Comparison of ENCODE assay signal across 16 cellular contexts in genomic region chr6:168815229-168815628, GRCh38.
DNase-seq lines count a peak whose midpoint lies in the region; ATAC-seq, FAIRE-seq and TF ChIP-seq lines count a peak whose summit lies in the region.
"Had no signal": no experiment of that assay in that cellular context is flagged by ENCODE, and none has a peak within 500 bp of the region (broad histone marks: within the 10 kb centered on the region; RNA-seq: fewer than 3 reads in every experiment).

No MANE protein-coding gene starts in this region.

- intact Hi-C loops in lower lobe of right lung (cut with DNase I), result no loop called here

- no peaks in the 10 kb centered on the region for H3K27me3 Mint-ChIP-seq in mesothelial cell of epicardium (ENCODE audit: low read depth)

- peaks cover 29% of the 10 kb centered on the region for H3K9me3 Mint-ChIP-seq in mesothelial cell of epicardium

- H3K4me1 ChIP-seq in lower lobe of right lung, result no peaks in the 10 kb centered on the region

- no peaks in the 10 kb centered on the region for H3K4me1 Mint-ChIP-seq in mesothelial cell of epicardium
- H3K4me1 Mint-ChIP-seq: brain had no signal

- no peak overlapping the region for H3K27ac Mint-ChIP-seq in mesothelial cell of epicardium
- H3K27ac Mint-ChIP-seq: activated naive CD4-positive, alpha-beta T cell treated with anti-CD3 and anti-CD28 coated beads for 36 hours; brain had no signal

- no peak overlapping the region for H3K27ac ChIP-seq in C4-2B
- no peak overlapping the region for H3K27ac ChIP-seq in lower lobe of right lung

- ATAC-seq in lower lobe of right lung (no peak), GM21360 (IDR thresholded peaks at IDR 0.05; ENCODE audit: unreplicated experiment) (no peak), GM19452 (IDR thresholded peaks at IDR 0.05; ENCODE audit: unreplicated experiment) (no peak)

- peak; percentile 40 for DNase-seq in HT-29 (ENCODE audit: low spot score)
- peak; percentile 1 for DNase-seq in bronchial epithelial cell (ENCODE audit: low read depth)
- no peak for DNase-seq in lower lobe of right lung
- DNase-seq in mesothelial cell of epicardium (ENCODE audit: low spot score in 2 of 2, unreplicated experiment in 2 of 2), result no peak
- DNase-seq in C1 segment of cervical spinal cord (lab: John Stamatoyannopoulos, UW), result no peak
- DNase-seq: activated CD4-positive, CD25-positive, alpha-beta regulatory T cell; activated naive CD4-positive, alpha-beta T cell treated with anti-CD3 and anti-CD28 coated beads for 36 hours; effector memory CD4-positive, alpha-beta T cell; NCI-H446; OCI-M1; SW 1271 had no signal

- no peak for FAIRE-seq in bronchial epithelial cell (lab: Jason Lieb, UNC)
- FAIRE-seq: GM12891 had no signal

- H3K36me3 Mint-ChIP-seq in mesothelial cell of epicardium, result peaks cover 2% of the 10 kb centered on the region
- H3K36me3 Mint-ChIP-seq: brain had no signal

- H3K27me3 ChIP-seq in bronchial epithelial cell (ENCODE audit: control insufficient read depth, insufficient read depth, low read length) (no peaks in the 10 kb centered on the region), lower lobe of right lung (ENCODE audit: low read depth) (no peaks in the 10 kb centered on the region)

- peak; percentile 63 for TF ChIP-seq CTCF in C4-2B (conservative IDR thresholded peaks at IDR 0.05)
- no peak for TF ChIP-seq CTCF in bronchial epithelial cell (IDR thresholded peaks at IDR 0.05; ENCODE audit: insufficient read depth, low read length, severe bottlenecking)
- peak; percentile 12 for TF ChIP-seq CTCF in lower lobe of right lung (IDR thresholded peaks at IDR 0.05)
- no peak for TF ChIP-seq CTCF in mesothelial cell of epicardium (IDR thresholded peaks at IDR 0.05; ENCODE audit: unreplicated experiment)

- H3K4me3 ChIP-seq in bronchial epithelial cell (ENCODE audit: low read depth, low read length) (no peak overlapping the region), lower lobe of right lung (no peak overlapping the region)

- H3K36me3 ChIP-seq in bronchial epithelial cell (ENCODE audit: control insufficient read depth, insufficient read depth, low read length), result no peaks in the 10 kb centered on the region
- no peaks in the 10 kb centered on the region for H3K36me3 ChIP-seq in lower lobe of right lung

- no peak overlapping the region for H3K4me3 Mint-ChIP-seq in mesothelial cell of epicardium
- H3K4me3 Mint-ChIP-seq: activated naive CD4-positive, alpha-beta T cell treated with anti-CD3 and anti-CD28 coated beads for 36 hours; brain had no signal

- H3K9me3 ChIP-seq in lower lobe of right lung, result no peaks in the 10 kb centered on the region

Comparison
In these comparisons a context has a peak if more than half of its experiments do, and no peak if none do; other contexts are left out.
1. CTCF ChIP-seq: peak in C4-2B (single experiment) and lower lobe of right lung (single experiment); none in bronchial epithelial cell (single experiment) and mesothelial cell of epicardium (single experiment).
2. DNase-seq: peak in HT-29 (single experiment) and bronchial epithelial cell (single experiment); none in lower lobe of right lung (single experiment), mesothelial cell of epicardium (0 of 2) and C1 segment of cervical spinal cord (0 of 14).